1 cellular context compared by ENCODE assay signal in the genomic region with DNA sequence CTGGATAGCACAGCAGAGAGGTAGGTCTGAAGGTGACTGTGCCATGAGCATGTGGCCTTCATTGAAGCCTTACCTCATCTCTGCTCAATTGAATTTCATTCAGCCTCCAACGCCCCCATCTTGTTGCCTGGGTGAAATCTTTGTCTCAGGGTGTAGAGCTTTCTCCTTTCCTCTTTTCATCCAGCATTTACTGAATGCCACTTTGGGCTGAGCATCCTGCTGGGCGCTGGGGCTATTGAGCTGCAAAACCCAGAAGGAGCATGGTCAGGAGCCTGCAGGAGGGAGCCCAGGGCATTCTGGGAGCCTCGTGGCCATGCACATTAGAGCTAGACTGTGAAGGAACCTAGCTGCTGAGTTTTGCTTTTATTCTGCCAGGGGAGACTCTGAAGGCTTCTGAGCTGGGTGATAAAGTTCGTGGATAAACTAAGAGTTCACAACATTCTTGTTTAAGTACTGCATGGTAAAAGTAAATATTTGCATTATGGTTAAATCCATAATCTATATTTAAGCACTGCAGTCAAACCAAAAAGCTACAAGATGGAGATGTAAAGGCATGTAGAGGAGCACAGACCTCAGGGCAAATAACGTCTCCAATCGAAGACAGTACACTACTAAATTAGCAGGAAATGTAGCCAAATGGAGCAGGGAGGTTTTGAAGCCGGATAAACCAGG.
TF ChIP-seq lines count a peak whose summit lies in the region.

No MANE protein-coding gene starts in this region.

TF ChIP-seq in HepG2, 621 proteins besides CTCF, POLR2A, EP300 and RAD21 (continued from another document):
- TF ChIP-seq PAXIP1 (CRISPR knock-in tag; conservative IDR thresholded peaks at IDR 0.05) (peak; percentile 60), TFDP2 (CRISPR knock-in tag; IDR thresholded peaks at IDR 0.05) (peak; percentile 59; the same call in 1 of the 2 replicates), RXRB (CRISPR knock-in tag; IDR thresholded peaks at IDR 0.05; ENCODE audit: borderline replicate concordance) (peak; percentile 35; the same call in 1 of the 2 replicates), E2F1 (CRISPR knock-in tag; IDR thresholded peaks at IDR 0.05) (no peak), HOXA9 (CRISPR knock-in tag; IDR thresholded peaks at IDR 0.05; ENCODE audit: borderline replicate concordance) (0 out of 2 replicates have a peak, but pooled peaks have one; percentile 47), ZNF530 (CRISPR knock-in tag; IDR thresholded peaks at IDR 0.05; ENCODE audit: low read depth) (no peak), IRX3 (CRISPR knock-in tag; IDR thresholded peaks at IDR 0.05; ENCODE audit: borderline replicate concordance, low read depth) (no peak), ARID4A (CRISPR knock-in tag; IDR thresholded peaks at IDR 0.05; ENCODE audit: borderline replicate concordance) (no peak), ZNF136 (CRISPR knock-in tag; IDR thresholded peaks at IDR 0.05; ENCODE audit: low read depth) (peak; percentile 51; the same call in 1 of the 2 replicates), XRCC5 (optimal IDR thresholded peaks at IDR 0.05; ENCODE audit: low read length) (no peak), FOXP1 (IDR thresholded peaks at IDR 0.05) (no peak), FOXP1 (CRISPR knock-in tag; IDR thresholded peaks at IDR 0.05) (peak; percentile 22; the same call in 1 of the 2 replicates), ZNF263 (CRISPR knock-in tag; IDR thresholded peaks at IDR 0.05) (0 out of 2 replicates have a peak, but pooled peaks have one; percentile 18), ZNF468 (CRISPR knock-in tag; IDR thresholded peaks at IDR 0.05) (no peak), ZNF20 (CRISPR knock-in tag; IDR thresholded peaks at IDR 0.05) (no peak), ZNF563 (CRISPR knock-in tag; IDR thresholded peaks at IDR 0.05) (peak; percentile 75), SMC3 (IDR thresholded peaks at IDR 0.05; ENCODE audit: low read length) (no peak)
- TF ChIP-seq, protein P1, sequence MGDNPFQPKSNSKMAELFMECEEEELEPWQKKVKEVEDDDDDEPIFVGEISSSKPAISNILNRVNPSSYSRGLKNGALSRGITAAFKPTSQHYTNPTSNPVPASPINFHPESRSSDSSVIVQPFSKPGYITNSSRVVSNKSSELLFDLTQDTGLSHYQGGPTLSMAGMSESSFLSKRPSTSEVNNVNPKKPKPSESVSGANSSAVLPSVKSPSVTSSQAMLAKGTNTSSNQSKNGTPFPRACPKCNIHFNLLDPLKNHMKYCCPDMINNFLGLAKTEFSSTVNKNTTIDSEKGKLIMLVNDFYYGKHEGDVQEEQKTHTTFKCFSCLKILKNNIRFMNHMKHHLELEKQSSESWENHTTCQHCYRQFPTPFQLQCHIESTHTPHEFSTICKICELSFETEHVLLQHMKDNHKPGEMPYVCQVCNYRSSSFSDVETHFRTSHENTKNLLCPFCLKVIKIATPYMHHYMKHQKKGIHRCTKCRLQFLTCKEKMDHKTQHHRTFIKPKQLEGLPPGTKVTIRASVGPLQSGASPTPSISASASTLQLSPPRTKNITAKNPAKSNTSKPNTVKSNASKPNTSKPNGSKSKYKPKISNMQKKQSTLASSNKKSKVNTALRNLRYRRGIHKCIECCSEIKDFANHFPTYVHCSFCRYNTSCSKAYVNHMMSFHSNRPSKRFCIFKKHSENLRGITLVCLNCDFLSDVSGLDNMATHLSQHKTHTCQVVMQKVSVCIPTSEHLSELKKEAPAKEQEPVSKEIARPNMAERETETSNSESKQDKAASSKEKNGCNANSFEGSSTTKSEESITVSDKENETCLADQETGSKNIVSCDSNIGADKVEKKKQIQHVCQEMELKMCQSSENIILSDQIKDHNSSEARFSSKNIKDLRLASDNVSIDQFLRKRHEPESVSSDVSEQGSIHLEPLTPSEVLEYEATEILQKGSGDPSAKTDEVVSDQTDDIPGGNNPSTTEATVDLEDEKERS (CRISPR knock-in tag; IDR thresholded peaks at IDR 0.05): 0 out of 2 replicates have a peak, but pooled peaks have one; percentile 69
- TF ChIP-seq, protein P2, sequence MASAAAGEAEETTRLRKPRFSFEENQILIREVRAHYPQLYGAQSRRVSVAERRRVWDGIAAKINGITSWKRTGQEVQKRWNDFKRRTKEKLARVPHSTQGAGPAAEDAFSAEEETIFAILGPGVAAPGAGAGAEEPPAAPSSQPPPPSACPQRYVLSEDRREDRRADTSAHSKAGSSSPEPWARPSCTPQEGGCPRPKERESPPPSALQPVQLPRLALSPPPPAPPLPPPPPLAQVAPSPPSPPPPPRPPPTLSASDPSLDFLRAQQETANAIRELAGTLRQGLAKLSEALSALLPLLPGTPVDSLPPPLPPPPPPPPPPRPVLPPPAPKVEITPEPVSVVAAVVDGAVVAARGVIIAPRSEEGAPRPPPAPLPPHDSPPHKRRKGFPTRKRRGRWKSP (CRISPR knock-in tag; IDR thresholded peaks at IDR 0.05): no peak
